In the genomic region with DNA sequence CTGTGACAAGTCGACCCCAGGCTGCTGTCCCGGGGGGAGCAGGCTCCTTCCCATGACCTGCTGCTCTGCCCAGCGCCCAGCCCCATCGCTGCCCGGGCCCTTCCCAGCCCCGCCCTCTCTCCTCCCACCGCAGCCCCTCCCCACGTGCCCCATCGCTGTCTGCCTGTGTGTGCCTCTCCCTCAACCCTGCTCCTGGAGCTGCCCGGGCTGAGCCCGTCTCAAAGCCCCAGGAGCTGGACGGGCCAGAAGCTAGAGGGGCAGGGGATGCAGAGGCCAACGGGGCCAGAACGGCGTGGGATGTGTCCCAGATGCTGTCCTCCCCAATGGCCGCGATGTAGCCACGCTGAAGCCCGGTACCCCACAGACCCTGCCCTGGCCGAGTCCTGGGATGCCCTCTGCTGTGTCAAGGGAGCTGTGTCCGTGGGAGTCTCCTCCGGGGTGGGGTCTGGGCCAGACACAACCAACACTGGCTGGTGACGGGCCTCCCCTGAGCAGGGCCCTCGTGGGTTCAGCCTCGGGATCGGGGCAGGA, we compare ENCODE assay signal across 15 cellular contexts.
"Had no signal": no experiment of that assay in that cellular context is flagged by ENCODE, and none has a peak within 500 bp of the region (broad histone marks: within the 10 kb centered on the region; RNA-seq: fewer than 3 reads in every experiment).

No MANE protein-coding gene starts in this region.

- H3K36me3 ChIP-seq: ovary had no signal

- H3K4me1 ChIP-seq: body of pancreas had no signal

- ATAC-seq: stimulated activated memory B cell treated with anti-CD40 and anti-IgM and Interleukin-4, amounts not matched to agents 10 μg/mL and 1 μg/mL and 100 μg/mL, for 72 hours; T-cell had no signal

- H3K9me3 ChIP-seq: body of pancreas, ovary had no signal

- H3K4me2 ChIP-seq: smooth muscle cell had no signal

- H3K4me3 ChIP-seq: body of pancreas, ovary, SJSA1, smooth muscle cell had no signal

- H3K27me3 ChIP-seq: body of pancreas, ovary, SJSA1 had no signal

- DNase-seq: activated CD4-positive, alpha-beta memory T cell treated with anti-CD3 and anti-CD28 coated beads, Interleukin-2, amount 10 ng/mL, durations not matched to agents 7 days and 5 days; amniotic stem cell; endodermal cell; erythroblast; hypothalamus; immature natural killer cell; mesendoderm; retina; T-cell; T1000 had no signal

- H3K27ac ChIP-seq: body of pancreas, ovary, SJSA1 had no signal
